22 cellular contexts compared by ENCODE assay signal in genomic region chr2:20115902-20116301, GRCh38.
DNase-seq lines count a peak whose midpoint lies in the region; ATAC-seq, FAIRE-seq and TF ChIP-seq lines count a peak whose summit lies in the region.
"Had no signal": no experiment of that assay in that cellular context is flagged by ENCODE, and none has a peak within 500 bp of the region (broad histone marks: within the 10 kb centered on the region; RNA-seq: fewer than 3 reads in every experiment).

No MANE protein-coding gene starts in this region.

- no peak for ATAC-seq in K562
- ATAC-seq in left colon, result peak; percentile 78
- no peak for ATAC-seq in left ventricle myocardium superior

- H3K4me3 ChIP-seq in K562 (no peak overlapping the region), transverse colon (no peak overlapping the region), uterus (no peak overlapping the region)
- H3K4me3 ChIP-seq: BLaER1 treated with 17β-estradiol and CSF1 and Interleukin-3, amounts not matched to agents 10 nM and 100 nM; HAP-1; MG63 had no signal

- intact Hi-C loops in K562 (cut with micrococcal nuclease) (no loop called here), left colon (cut with DNase I, micrococcal nuclease) (no loop called here), transverse colon (cut with DNase I; ENCODE audit: low total_unique reads) (no loop called here), uterus (cut with DNase I; ENCODE audit: low total_unique reads) (no loop called here), left ventricle myocardium superior (cut with micrococcal nuclease) (no loop called here)

- no peak for FAIRE-seq in K562 (lab: Jason Lieb, UNC)

- 22% methylated on average over 4 of the region's 4 CpGs for WGBS in K562 (ENCODE audit: insufficient coverage, low coverage, missing lambda C conversion rate)
- 77% methylated on average over 4 of the region's 4 CpGs; no CpG with 5 or more reads in 1 of the 2 donors for whole genome bisulfite sequencing in transverse colon (ENCODE audit: low coverage in 1 of 2), 2 donors

- DNase-seq in NCI-H226 (peak; percentile 20), K562 (ENCODE audit: extremely low read depth in 1 of 4, low spot score in 3 of 4) (peak in 1 of 4 experiments; percentile 23), left colon (peak; percentile 40 to 48), transverse colon (peak; percentile 35), DMS53 treated with DMSO at 0.1 percent for 48 hours (lab: John Stamatoyannopoulos, UW; ENCODE audit: unreplicated experiment) (no peak), uterus (no peak), left ventricle myocardium superior (no peak)
- DNase-seq in stimulated activated naive CD4-positive, alpha-beta T cell treated with Interleukin-2 at 50 U/mL for 16 hours (lab: John Stamatoyannopoulos, UW), result no peak
- DNase-seq: CD8-positive, alpha-beta memory T cell; GDM1; IMR-90; Kasumi-1; MG63; NCI-H1092; NCI-H1436 treated with DMSO at 0.1 percent for 48 hours; NCI-H2029; NCI-H446; NCI-H69; SHP77; SK-N-SH had no signal

- peaks cover 3% of the 10 kb centered on the region; the same call in 1 of the 2 replicates for H4K20me1 ChIP-seq in K562 (replicated peaks; ENCODE audit: control insufficient read depth, insufficient read depth, low read length)
- H4K20me1 ChIP-seq: BLaER1 treated with 17β-estradiol and CSF1 and Interleukin-3, amounts not matched to agents 10 nM and 100 nM had no signal

- TF ChIP-seq EP300 in K562 (IDR thresholded peaks at IDR 0.05; ENCODE audit: low read length) (no peak), transverse colon (IDR thresholded peaks at IDR 0.05; ENCODE audit: low read depth) (no peak)

- no peak for TF ChIP-seq CTCF in K562 (IDR thresholded peaks at IDR 0.05 in 2 of 3, conservative IDR thresholded peaks at IDR 0.05 in 1 of 3; ENCODE audit: insufficient read depth in 2 of 3, low read depth in 1 of 3, low read length in 3 of 3)
- TF ChIP-seq CTCF in transverse colon (IDR thresholded peaks at IDR 0.05), result no peak
- no peak for TF ChIP-seq CTCF in uterus (IDR thresholded peaks at IDR 0.05)

- in situ Hi-C loops in K562 (cut with MboI), result no loop called here
- in situ Hi-C loops in transverse colon (cut with MboI; ENCODE audit: low pct_ligation_motif_present in 1 of 4, low pct_unique_long_range_greater_than_20kb in 1 of 4, low sequenced_read_pairs in 3 of 4), result no loop called here

- H3K9me3 ChIP-seq in K562 (replicated peaks; ENCODE audit: control insufficient read depth, insufficient read depth, low read depth, low read length) (no peaks in the 10 kb centered on the region), transverse colon (no peaks in the 10 kb centered on the region), uterus (no peaks in the 10 kb centered on the region)
- H3K9me3 ChIP-seq: HAP-1, MG63, SK-N-SH had no signal

- no peaks in the 10 kb centered on the region for H3K9me1 ChIP-seq in K562 (ENCODE audit: control insufficient read depth, insufficient read depth, low read length)

- CTCF ChIA-PET in K562 (lab: Yijun Ruan, JAX; ENCODE audit: low intra/inter-chr PET ratio), result no interaction called here

- H3K4me1 ChIP-seq in K562 (replicated peaks in 1 of 2; ENCODE audit: control insufficient read depth in 2 of 2, insufficient read depth in 2 of 2, low read length in 2 of 2) (peaks cover 0 to 15% of the 10 kb centered on the region in 2 experiments), transverse colon (peaks cover 0 to 25% (median 9%) of the 10 kb centered on the region in 4 donors), uterus (no peaks in the 10 kb centered on the region)
- H3K4me1 ChIP-seq: HAP-1 had no signal

- no peak overlapping the region for H2AFZ ChIP-seq in K562 (ENCODE audit: low read depth, low read length)

- H3K9ac ChIP-seq in K562 (ENCODE audit: insufficient read depth in 1 of 2, low read depth in 2 of 2, low read length in 2 of 2), result peak overlapping the region in 1 of 2 experiments; percentile 55; a peak in 2 of 4 replicates
- H3K9ac ChIP-seq: BLaER1 treated with 17β-estradiol and CSF1 and Interleukin-3, amounts not matched to agents 10 nM and 100 nM; SK-N-SH had no signal

- peaks cover under 1 to 18% of the 10 kb centered on the region in 2 experiments; a peak in 3 of 5 replicates for H3K27me3 ChIP-seq in K562 (ENCODE audit: control insufficient read depth in 2 of 2, insufficient read depth in 2 of 2, low read length in 2 of 2)
- no peaks in the 10 kb centered on the region for H3K27me3 ChIP-seq in transverse colon
- H3K27me3 ChIP-seq in uterus, result no peaks in the 10 kb centered on the region
- H3K27me3 ChIP-seq: BLaER1 treated with 17β-estradiol and CSF1 and Interleukin-3, amounts not matched to agents 10 nM and 100 nM; MG63 had no signal

- TF ChIP-seq POLR2A in K562 (conservative IDR thresholded peaks at IDR 0.05), result no peak
- TF ChIP-seq POLR2A in transverse colon (IDR thresholded peaks at IDR 0.05), result no peak
- TF ChIP-seq POLR2A in uterus (IDR thresholded peaks at IDR 0.05), result no peak

- H3K27ac ChIP-seq in K562 (ENCODE audit: extremely low read depth, low read depth, low read length), result no peak overlapping the region
- peak overlapping the region in 1 of 4 donors; percentile 50 for H3K27ac ChIP-seq in transverse colon
- H3K27ac ChIP-seq in uterus, result no peak overlapping the region
- H3K27ac ChIP-seq: BLaER1 treated with 17β-estradiol and CSF1 and Interleukin-3, amounts not matched to agents 10 nM and 100 nM had no signal

- POLR2A ChIA-PET in K562 (lab: Yijun Ruan, JAX), result interaction anchor here (0.6 kb wide), 1 partner anchor 23 kb away, joined by 3 read pairs; no protein-coding TSS in a partner anchor

- no peak overlapping the region for H3K4me2 ChIP-seq in K562 (ENCODE audit: insufficient read depth, low read length)
- H3K4me2 ChIP-seq: BLaER1 treated with 17β-estradiol and CSF1 and Interleukin-3, amounts not matched to agents 10 nM and 100 nM; SK-N-SH had no signal

- H3K36me3 ChIP-seq in K562 (ENCODE audit: control insufficient read depth, insufficient read depth, low read length), result no peaks in the 10 kb centered on the region
- no peaks in the 10 kb centered on the region for H3K36me3 ChIP-seq in transverse colon
- H3K36me3 ChIP-seq in uterus, result no peaks in the 10 kb centered on the region
- H3K36me3 ChIP-seq: BLaER1 treated with 17β-estradiol and CSF1 and Interleukin-3, amounts not matched to agents 10 nM and 100 nM; HAP-1; MG63 had no signal

- TF ChIP-seq RAD21 in K562 (CRISPR knock-in tag; conservative IDR thresholded peaks at IDR 0.05 in 1 of 2, IDR thresholded peaks at IDR 0.05 in 1 of 2), result no peak

- no peaks in the 10 kb centered on the region for H3K79me2 ChIP-seq in K562 (ENCODE audit: control insufficient read depth, insufficient read depth, low read length)

- no TSS peak for BruUV-seq in K562 (replicated peaks; lab: Mats Ljungman, UMichigan)

TF ChIP-seq in K562, 482 proteins besides CTCF, POLR2A, EP300 and RAD21:
- TF ChIP-seq ZNF174 (CRISPR knock-in tag; IDR thresholded peaks at IDR 0.05) (no peak), FOSL1 (tag; conservative IDR thresholded peaks at IDR 0.05) (peak; percentile 37)
TF ChIP-seq in K562: peak in this region for 1.

Comparison
In these comparisons a context has a peak if more than half of its experiments do, and no peak if none do; other contexts are left out.
1. DNase-seq: peak in NCI-H226 (single experiment), left colon (2 of 2) and transverse colon (single experiment); none in DMS53 treated with DMSO at 0.1 percent for 48 hours (single experiment), stimulated activated naive CD4-positive, alpha-beta T cell treated with Interleukin-2 at 50 U/mL for 16 hours (single experiment), uterus (0 of 2) and left ventricle myocardium superior (single experiment).